8 cellular contexts compared by ENCODE assay signal in genomic region chr19:42191855-42192254, GRCh38. TPM values are rescaled to one million over a fixed set of nuclear protein-coding genes. Genes with fewer than 3 reads are reported as not detected.
A peak's percentile ranks its signal among the peaks of the same experiment; 100 is the strongest.
DNase-seq lines count a peak whose midpoint lies in the region; ATAC-seq and TF ChIP-seq lines count a peak whose summit lies in the region.

No MANE protein-coding gene starts in this region.

- peaks cover 0 to 3% (median 0%) of the 10 kb centered on the region in 4 donors for H3K9me3 ChIP-seq in upper lobe of left lung
- no peaks in the 10 kb centered on the region for H3K9me3 ChIP-seq in gastrocnemius medialis

- TF ChIP-seq POLR2A in erythroblast (IDR thresholded peaks at IDR 0.05; ENCODE audit: low read length) (no peak), upper lobe of left lung (IDR thresholded peaks at IDR 0.05) (no peak), GM18505 (IDR thresholded peaks at IDR 0.05; ENCODE audit: borderline replicate concordance, extremely low read depth, insufficient read depth, insufficient read length) (no peak), gastrocnemius medialis (IDR thresholded peaks at IDR 0.05) (no peak)

- TF ChIP-seq CTCF in upper lobe of left lung (IDR thresholded peaks at IDR 0.05), result no peak
- TF ChIP-seq CTCF in gastrocnemius medialis (IDR thresholded peaks at IDR 0.05 in 4 of 5, conservative IDR thresholded peaks at IDR 0.05 in 1 of 5), result no peak

- TF ChIP-seq EP300 in upper lobe of left lung (IDR thresholded peaks at IDR 0.05), result peak in 1 of 4 donors; percentile 95

- H3K4me1 ChIP-seq in upper lobe of left lung, result peaks cover 0 to 11% (median 4%) of the 10 kb centered on the region in 4 donors
- no peaks in the 10 kb centered on the region for H3K4me1 ChIP-seq in gastrocnemius medialis

- DNase-seq in activated naive CD4-positive, alpha-beta T cell treated with anti-CD3 and anti-CD28 coated beads, Interleukin-2, amount 50 U/mL, for 72 hours (ENCODE audit: low spot score in 2 of 2), result peak in 1 of 2 donors; percentile 53
- no peak for DNase-seq in activated naive CD4-positive, alpha-beta T cell treated with Interleukin-2 at 50 U/mL for 16 hours
- DNase-seq in NCI-H748 (lab: John Stamatoyannopoulos, UW; ENCODE audit: unreplicated experiment) (peak; percentile 96), erythroblast (lab: John Stamatoyannopoulos, UW) (peak; percentile 13 to 69), upper lobe of left lung (peak in 1 of 2 donors; percentile 81), gastrocnemius medialis (no peak)

- H3K36me3 ChIP-seq in upper lobe of left lung (peaks cover 0 to 1% (median 0%) of the 10 kb centered on the region in 4 donors), gastrocnemius medialis (no peaks in the 10 kb centered on the region)

- peaks cover 8 to 28% of the 10 kb centered on the region in 2 donors for H3K36me3 Mint-ChIP-seq in activated naive CD4-positive, alpha-beta T cell treated with anti-CD3 and anti-CD28 coated beads, Interleukin-2, amount 50 U/mL, for 72 hours

- no peak overlapping the region for H3K27ac ChIP-seq in upper lobe of left lung
- H3K27ac ChIP-seq in gastrocnemius medialis, result no peak overlapping the region

- intact Hi-C loops in gastrocnemius medialis (cut with DNase I; ENCODE audit: low total_unique reads), result no loop called here

- WGBS in upper lobe of left lung, 2 donors, result 40 to 52% methylated on average over 3 of the region's 3 CpGs

- H3K27ac Mint-ChIP-seq in activated naive CD4-positive, alpha-beta T cell treated with anti-CD3 and anti-CD28 coated beads, Interleukin-2, amount 50 U/mL, for 72 hours, result peak overlapping the region; percentile 0 to 60

- in situ Hi-C loops in gastrocnemius medialis (cut with MboI; ENCODE audit: low sequenced_read_pairs in 4 of 4), result no loop called here

- no peaks in the 10 kb centered on the region for H3K27me3 ChIP-seq in upper lobe of left lung
- H3K27me3 ChIP-seq in gastrocnemius medialis, result no peaks in the 10 kb centered on the region

- H3K4me3 ChIP-seq in upper lobe of left lung, result no peak overlapping the region
- no peak overlapping the region for H3K4me3 ChIP-seq in gastrocnemius medialis

- peak; percentile 90 to 94 for ATAC-seq in activated naive CD4-positive, alpha-beta T cell treated with anti-CD3 and anti-CD28 coated beads, Interleukin-2, amount 50 U/mL, for 72 hours
- ATAC-seq in upper lobe of left lung (ENCODE audit: low FRiP score in 2 of 2) (peak; percentile 53 to 70), HG02798 (IDR thresholded peaks at IDR 0.05; ENCODE audit: poor library complexity, unreplicated experiment) (no peak), GM18505 (IDR thresholded peaks at IDR 0.05; ENCODE audit: unreplicated experiment) (no peak), gastrocnemius medialis (no peak)

- H3K9me3 Mint-ChIP-seq in activated naive CD4-positive, alpha-beta T cell treated with anti-CD3 and anti-CD28 coated beads, Interleukin-2, amount 50 U/mL, for 72 hours, result peaks cover 0 to 8% of the 10 kb centered on the region in 2 donors

RNA-seq across cellular contexts. Expression of gene DEDD2, which starts 25.6 kb away (rescaled TPM):
- 10 to 100 TPM; 28.7 to 39.3 TPM for total RNA-seq in activated naive CD4-positive, alpha-beta T cell treated with anti-CD3 and anti-CD28 coated beads, Interleukin-2, amount 50 U/mL, for 72 hours
- total RNA-seq in upper lobe of left lung (100 to 1,000 TPM in 1 of 6 donors, 10 to 100 TPM in 5; 38.6 to 154 (median 51.2) TPM), gastrocnemius medialis (10 to 100 TPM; 22.5 to 33.6 (median 29.2) TPM)

RNA-seq across cellular contexts. Expression of gene ZNF526, which starts 28.3 kb away (rescaled TPM):
- total RNA-seq in activated naive CD4-positive, alpha-beta T cell treated with anti-CD3 and anti-CD28 coated beads, Interleukin-2, amount 50 U/mL, for 72 hours, result 10 to 100 TPM; 13.2 to 14.5 TPM
- 10 to 100 TPM in 4 of 6 donors, 1 to 10 TPM in 2; 7.9 to 13.8 (median 11.4) TPM for total RNA-seq in upper lobe of left lung
- 1 to 10 TPM; 3.3 to 5.8 (median 4.9) TPM for total RNA-seq in gastrocnemius medialis

RNA-seq across cellular contexts. Expression of gene GSK3A, which starts 50.5 kb away (rescaled TPM):
- 10 to 100 TPM; 38.1 to 39.5 TPM for total RNA-seq in activated naive CD4-positive, alpha-beta T cell treated with anti-CD3 and anti-CD28 coated beads, Interleukin-2, amount 50 U/mL, for 72 hours
- total RNA-seq in upper lobe of left lung, result 10 to 100 TPM; 33.2 to 46.9 (median 39.1) TPM
- 10 to 100 TPM; 24.2 to 48.0 (median 40.1) TPM for total RNA-seq in gastrocnemius medialis

RNA-seq across cellular contexts. Expression of gene POU2F2, which starts 59.6 kb away (rescaled TPM):
- 10 to 100 TPM; 34.2 to 39.6 TPM for total RNA-seq in activated naive CD4-positive, alpha-beta T cell treated with anti-CD3 and anti-CD28 coated beads, Interleukin-2, amount 50 U/mL, for 72 hours
- 10 to 100 TPM in 1 of 6 donors, 1 to 10 TPM in 5; 1.3 to 12.0 (median 5.0) TPM for total RNA-seq in upper lobe of left lung
- 1 to 10 TPM in 2 of 4 donors, under 1 TPM in 1, not detected in 1; 0.26 to 1.7 (median 1.6) TPM for total RNA-seq in gastrocnemius medialis

Comparison
In these comparisons a context has a peak if more than half of its experiments do, and no peak if none do; other contexts are left out.
1. ATAC-seq: peak in activated naive CD4-positive, alpha-beta T cell treated with anti-CD3 and anti-CD28 coated beads, Interleukin-2, amount 50 U/mL, for 72 hours (2 of 2) and upper lobe of left lung (2 of 2); none in HG02798 (single experiment), GM18505 (single experiment) and gastrocnemius medialis (0 of 2).
2. DNase-seq: peak in NCI-H748 (single experiment) and erythroblast (2 of 2); none in activated naive CD4-positive, alpha-beta T cell treated with Interleukin-2 at 50 U/mL for 16 hours (single experiment) and gastrocnemius medialis (0 of 2).